Comparison of ENCODE assay signal across 1 cellular context in genomic region chr12:55972906-55973597, GRCh38.
A peak's percentile ranks its signal among the peaks of the same experiment; 100 is the strongest.
TF ChIP-seq lines count a peak whose summit lies in the region.

No MANE protein-coding gene starts in this region.

TF ChIP-seq in GM12878, 131 proteins besides CTCF, POLR2A, EP300 and RAD21 (continues in another document):
- TF ChIP-seq NR2C2 (IDR thresholded peaks at IDR 0.05; ENCODE audit: borderline replicate concordance, control insufficient read depth, insufficient read length, low read depth) = no peak
- 0 out of 2 replicates have a peak, but pooled peaks have one; percentile 34 for TF ChIP-seq PAX5 (IDR thresholded peaks at IDR 0.05; ENCODE audit: borderline replicate concordance, low read depth, low read length)
- TF ChIP-seq SMARCA5 (IDR thresholded peaks at IDR 0.05) = no peak
- TF ChIP-seq ATF7 (IDR thresholded peaks at IDR 0.05; ENCODE audit: low read depth) = no peak
- no peak for TF ChIP-seq YY1 (IDR thresholded peaks at IDR 0.05; ENCODE audit: low read depth, low read length)
- TF ChIP-seq ZNF687 (IDR thresholded peaks at IDR 0.05) = no peak
- no peak; the same call in 2 of the 3 replicates for TF ChIP-seq POU2F2 (IDR thresholded peaks at IDR 0.05; ENCODE audit: borderline replicate concordance, low read depth, low read length)
- TF ChIP-seq RUNX3 (IDR thresholded peaks at IDR 0.05; ENCODE audit: low read length) = peak; percentile 72
- TF ChIP-seq IRF5 (IDR thresholded peaks at IDR 0.05; ENCODE audit: borderline replicate concordance) = 0 out of 2 replicates have a peak, but pooled peaks have one; percentile 21
- TF ChIP-seq, protein P1, sequence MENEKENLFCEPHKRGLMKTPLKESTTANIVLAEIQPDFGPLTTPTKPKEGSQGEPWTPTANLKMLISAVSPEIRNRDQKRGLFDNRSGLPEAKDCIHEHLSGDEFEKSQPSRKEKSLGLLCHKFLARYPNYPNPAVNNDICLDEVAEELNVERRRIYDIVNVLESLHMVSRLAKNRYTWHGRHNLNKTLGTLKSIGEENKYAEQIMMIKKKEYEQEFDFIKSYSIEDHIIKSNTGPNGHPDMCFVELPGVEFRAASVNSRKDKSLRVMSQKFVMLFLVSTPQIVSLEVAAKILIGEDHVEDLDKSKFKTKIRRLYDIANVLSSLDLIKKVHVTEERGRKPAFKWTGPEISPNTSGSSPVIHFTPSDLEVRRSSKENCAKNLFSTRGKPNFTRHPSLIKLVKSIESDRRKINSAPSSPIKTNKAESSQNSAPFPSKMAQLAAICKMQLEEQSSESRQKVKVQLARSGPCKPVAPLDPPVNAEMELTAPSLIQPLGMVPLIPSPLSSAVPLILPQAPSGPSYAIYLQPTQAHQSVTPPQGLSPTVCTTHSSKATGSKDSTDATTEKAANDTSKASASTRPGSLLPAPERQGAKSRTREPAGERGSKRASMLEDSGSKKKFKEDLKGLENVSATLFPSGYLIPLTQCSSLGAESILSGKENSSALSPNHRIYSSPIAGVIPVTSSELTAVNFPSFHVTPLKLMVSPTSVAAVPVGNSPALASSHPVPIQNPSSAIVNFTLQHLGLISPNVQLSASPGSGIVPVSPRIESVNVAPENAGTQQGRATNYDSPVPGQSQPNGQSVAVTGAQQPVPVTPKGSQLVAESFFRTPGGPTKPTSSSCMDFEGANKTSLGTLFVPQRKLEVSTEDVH (IDR thresholded peaks at IDR 0.05; ENCODE audit: low read depth, partially characterized antibody) = peak; percentile 50
- no peak for TF ChIP-seq SREBF1 (IDR thresholded peaks at IDR 0.05; ENCODE audit: low read length)
- 0 out of 2 replicates have a peak, but pooled peaks have one; percentile 33 for TF ChIP-seq MTA3 (IDR thresholded peaks at IDR 0.05; ENCODE audit: borderline replicate concordance, low read length)
- TF ChIP-seq, protein P2, sequence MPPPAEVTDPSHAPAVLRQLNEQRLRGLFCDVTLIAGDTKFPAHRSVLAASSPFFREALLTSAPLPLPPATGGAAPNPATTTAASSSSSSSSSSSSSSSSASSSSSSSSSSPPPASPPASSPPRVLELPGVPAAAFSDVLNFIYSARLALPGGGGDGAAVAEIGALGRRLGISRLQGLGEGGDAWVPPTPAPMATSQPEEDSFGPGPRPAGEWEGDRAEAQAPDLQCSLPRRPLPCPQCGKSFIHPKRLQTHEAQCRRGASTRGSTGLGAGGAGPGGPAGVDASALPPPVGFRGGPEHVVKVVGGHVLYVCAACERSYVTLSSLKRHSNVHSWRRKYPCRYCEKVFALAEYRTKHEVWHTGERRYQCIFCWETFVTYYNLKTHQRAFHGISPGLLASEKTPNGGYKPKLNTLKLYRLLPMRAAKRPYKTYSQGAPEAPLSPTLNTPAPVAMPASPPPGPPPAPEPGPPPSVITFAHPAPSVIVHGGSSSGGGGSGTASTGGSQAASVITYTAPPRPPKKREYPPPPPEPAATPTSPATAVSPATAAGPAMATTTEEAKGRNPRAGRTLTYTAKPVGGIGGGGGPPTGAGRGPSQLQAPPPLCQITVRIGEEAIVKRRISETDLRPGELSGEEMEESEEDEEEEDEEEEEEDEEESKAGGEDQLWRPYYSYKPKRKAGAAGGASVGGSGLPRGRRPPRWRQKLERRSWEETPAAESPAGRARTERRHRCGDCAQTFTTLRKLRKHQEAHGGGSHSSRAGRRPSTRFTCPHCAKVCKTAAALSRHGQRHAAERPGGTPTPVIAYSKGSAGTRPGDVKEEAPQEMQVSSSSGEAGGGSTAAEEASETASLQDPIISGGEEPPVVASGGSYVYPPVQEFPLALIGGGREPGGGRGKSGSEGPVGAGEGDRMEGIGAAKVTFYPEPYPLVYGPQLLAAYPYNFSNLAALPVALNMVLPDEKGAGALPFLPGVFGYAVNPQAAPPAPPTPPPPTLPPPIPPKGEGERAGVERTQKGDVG (CRISPR knock-in tag; IDR thresholded peaks at IDR 0.05) = no peak
- peak; percentile 69; the same call in 1 of the 2 replicates for TF ChIP-seq IKZF1 (conservative IDR thresholded peaks at IDR 0.05)
- TF ChIP-seq, protein P3, sequence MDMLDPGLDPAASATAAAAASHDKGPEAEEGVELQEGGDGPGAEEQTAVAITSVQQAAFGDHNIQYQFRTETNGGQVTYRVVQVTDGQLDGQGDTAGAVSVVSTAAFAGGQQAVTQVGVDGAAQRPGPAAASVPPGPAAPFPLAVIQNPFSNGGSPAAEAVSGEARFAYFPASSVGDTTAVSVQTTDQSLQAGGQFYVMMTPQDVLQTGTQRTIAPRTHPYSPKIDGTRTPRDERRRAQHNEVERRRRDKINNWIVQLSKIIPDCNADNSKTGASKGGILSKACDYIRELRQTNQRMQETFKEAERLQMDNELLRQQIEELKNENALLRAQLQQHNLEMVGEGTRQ (IDR thresholded peaks at IDR 0.05; ENCODE audit: borderline replicate concordance, low read depth, low read length) = no peak
- 0 out of 2 replicates have a peak, but pooled peaks have one; percentile 44 for TF ChIP-seq SMAD5 (IDR thresholded peaks at IDR 0.05; ENCODE audit: low read depth)
- TF ChIP-seq PAX8 (IDR thresholded peaks at IDR 0.05) = peak; percentile 98
- peak; percentile 99 for TF ChIP-seq HDGF (IDR thresholded peaks at IDR 0.05)
- peak; percentile 82 to 86 for TF ChIP-seq IKZF2 (IDR thresholded peaks at IDR 0.05)
- TF ChIP-seq SP1 (IDR thresholded peaks at IDR 0.05; ENCODE audit: low read depth, low read length) = no peak
- TF ChIP-seq HDAC6 (IDR thresholded peaks at IDR 0.05; ENCODE audit: unreplicated experiment) = no peak
- TF ChIP-seq SPI1 (IDR thresholded peaks at IDR 0.05; ENCODE audit: borderline replicate concordance, insufficient read depth, low read depth, low read length) = peak; percentile 56; the same call in 1 of the 2 replicates
- no peak for TF ChIP-seq CEBPZ (IDR thresholded peaks at IDR 0.05; ENCODE audit: low read depth, low read length)
- TF ChIP-seq, protein P4, sequence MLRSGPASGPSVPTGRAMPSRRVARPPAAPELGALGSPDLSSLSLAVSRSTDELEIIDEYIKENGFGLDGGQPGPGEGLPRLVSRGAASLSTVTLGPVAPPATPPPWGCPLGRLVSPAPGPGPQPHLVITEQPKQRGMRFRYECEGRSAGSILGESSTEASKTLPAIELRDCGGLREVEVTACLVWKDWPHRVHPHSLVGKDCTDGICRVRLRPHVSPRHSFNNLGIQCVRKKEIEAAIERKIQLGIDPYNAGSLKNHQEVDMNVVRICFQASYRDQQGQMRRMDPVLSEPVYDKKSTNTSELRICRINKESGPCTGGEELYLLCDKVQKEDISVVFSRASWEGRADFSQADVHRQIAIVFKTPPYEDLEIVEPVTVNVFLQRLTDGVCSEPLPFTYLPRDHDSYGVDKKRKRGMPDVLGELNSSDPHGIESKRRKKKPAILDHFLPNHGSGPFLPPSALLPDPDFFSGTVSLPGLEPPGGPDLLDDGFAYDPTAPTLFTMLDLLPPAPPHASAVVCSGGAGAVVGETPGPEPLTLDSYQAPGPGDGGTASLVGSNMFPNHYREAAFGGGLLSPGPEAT (IDR thresholded peaks at IDR 0.05; ENCODE audit: low read depth) = peak; percentile 71
- 0 out of 4 replicates have a peak, but pooled peaks of 1 of the 2 experiments have one; percentile 32 for TF ChIP-seq ETV6 (conservative IDR thresholded peaks at IDR 0.05 in 1 of 2, IDR thresholded peaks at IDR 0.05 in 1 of 2; ENCODE audit: borderline replicate concordance in 1 of 2, low read depth in 1 of 2)
- no peak for TF ChIP-seq BMI1 (IDR thresholded peaks at IDR 0.05; ENCODE audit: borderline replicate concordance)
- TF ChIP-seq, protein P5, sequence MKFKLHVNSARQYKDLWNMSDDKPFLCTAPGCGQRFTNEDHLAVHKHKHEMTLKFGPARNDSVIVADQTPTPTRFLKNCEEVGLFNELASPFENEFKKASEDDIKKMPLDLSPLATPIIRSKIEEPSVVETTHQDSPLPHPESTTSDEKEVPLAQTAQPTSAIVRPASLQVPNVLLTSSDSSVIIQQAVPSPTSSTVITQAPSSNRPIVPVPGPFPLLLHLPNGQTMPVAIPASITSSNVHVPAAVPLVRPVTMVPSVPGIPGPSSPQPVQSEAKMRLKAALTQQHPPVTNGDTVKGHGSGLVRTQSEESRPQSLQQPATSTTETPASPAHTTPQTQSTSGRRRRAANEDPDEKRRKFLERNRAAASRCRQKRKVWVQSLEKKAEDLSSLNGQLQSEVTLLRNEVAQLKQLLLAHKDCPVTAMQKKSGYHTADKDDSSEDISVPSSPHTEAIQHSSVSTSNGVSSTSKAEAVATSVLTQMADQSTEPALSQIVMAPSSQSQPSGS (IDR thresholded peaks at IDR 0.05; ENCODE audit: low read length) = no peak; the same call in 1 of the 2 replicates
- peak; percentile 98 for TF ChIP-seq NBN (IDR thresholded peaks at IDR 0.05)
- TF ChIP-seq POLR2AphosphoS5 (IDR thresholded peaks at IDR 0.05; ENCODE audit: low read length) = 0 out of 2 replicates have a peak, but pooled peaks have one; percentile 23
- no peak for TF ChIP-seq RFX5 (IDR thresholded peaks at IDR 0.05; ENCODE audit: low read depth, low read length)
- peak; percentile 23; the same call in 1 of the 2 replicates for TF ChIP-seq MTA2 (IDR thresholded peaks at IDR 0.05; ENCODE audit: low read depth)
- 0 out of 2 replicates have a peak, but pooled peaks have one; percentile 23 for TF ChIP-seq BACH1 (IDR thresholded peaks at IDR 0.05; ENCODE audit: borderline replicate concordance)
- 0 out of 2 replicates have a peak, but pooled peaks have one; percentile 19 for TF ChIP-seq MXI1 (IDR thresholded peaks at IDR 0.05; ENCODE audit: low read depth, low read length)
- no peak for TF ChIP-seq ZSCAN29 (IDR thresholded peaks at IDR 0.05)
